ENCODE assay signal across 1 cellular context in the genomic region with DNA sequence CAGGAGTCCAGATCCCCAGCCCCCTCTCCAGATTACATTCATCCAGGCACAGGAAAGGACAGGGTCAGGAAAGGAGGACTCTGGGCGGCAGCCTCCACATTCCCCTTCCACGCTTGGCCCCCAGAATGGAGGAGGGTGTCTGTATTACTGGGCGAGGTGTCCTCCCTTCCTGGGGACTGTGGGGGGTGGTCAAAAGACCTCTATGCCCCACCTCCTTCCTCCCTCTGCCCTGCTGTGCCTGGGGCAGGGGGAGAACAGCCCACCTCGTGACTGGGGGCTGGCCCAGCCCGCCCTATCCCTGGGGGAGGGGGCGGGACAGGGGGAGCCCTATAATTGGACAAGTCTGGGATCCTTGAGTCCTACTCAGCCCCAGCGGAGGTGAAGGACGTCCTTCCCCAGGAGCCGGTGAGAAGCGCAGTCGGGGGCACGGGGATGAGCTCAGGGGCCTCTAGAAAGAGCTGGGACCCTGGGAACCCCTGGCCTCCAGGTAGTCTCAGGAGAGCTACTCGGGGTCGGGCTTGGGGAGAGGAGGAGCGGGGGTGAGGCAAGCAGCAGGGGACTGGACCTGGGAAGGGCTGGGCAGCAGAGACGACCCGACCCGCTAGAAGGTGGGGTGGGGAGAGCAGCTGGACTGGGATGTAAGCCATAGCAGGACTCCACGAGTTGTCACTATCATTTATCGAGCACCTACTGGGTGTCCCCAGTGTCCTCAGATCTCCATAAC.
A peak's percentile ranks its signal among the peaks of the same experiment; 100 is the strongest.
TF ChIP-seq lines count a peak whose summit lies in the region.

Gene APOE (plus strand): TSS at position 360 of the 724 bp plus-strand sequence. CDS start 829 bp downstream, outside the sequence.

TF ChIP-seq in WTC11, 78 proteins besides CTCF, POLR2A, EP300 and RAD21 (continued from another document and continues in another):
- TF ChIP-seq ZNF512 (CRISPR knock-in tag; IDR thresholded peaks at IDR 0.05; ENCODE audit: borderline replicate concordance) = no peak
- TF ChIP-seq SMAD3 (CRISPR knock-in tag; IDR thresholded peaks at IDR 0.05; ENCODE audit: borderline replicate concordance) = no peak
- TF ChIP-seq ZNF396 (CRISPR knock-in tag; IDR thresholded peaks at IDR 0.05; ENCODE audit: borderline replicate concordance) = no peak
- TF ChIP-seq IRF2 (CRISPR knock-in tag; IDR thresholded peaks at IDR 0.05; ENCODE audit: borderline replicate concordance, low read depth) = no peak
- TF ChIP-seq ZBTB43 (CRISPR knock-in tag; IDR thresholded peaks at IDR 0.05) = no peak
- no peak for TF ChIP-seq JAZF1 (CRISPR knock-in tag; IDR thresholded peaks at IDR 0.05)
- TF ChIP-seq ZNF423 (CRISPR knock-in tag; IDR thresholded peaks at IDR 0.05) = no peak
- TF ChIP-seq ERG (CRISPR knock-in tag; IDR thresholded peaks at IDR 0.05) = no peak; the same call in 1 of the 2 replicates
- no peak for TF ChIP-seq TEAD4 (CRISPR knock-in tag; IDR thresholded peaks at IDR 0.05)
- TF ChIP-seq KAT7 (CRISPR knock-in tag; IDR thresholded peaks at IDR 0.05; ENCODE audit: borderline replicate concordance) = no peak
- peak; percentile 68; the same call in 1 of the 2 replicates for TF ChIP-seq ZNF532 (CRISPR knock-in tag; IDR thresholded peaks at IDR 0.05; ENCODE audit: borderline replicate concordance)
- TF ChIP-seq, protein P1, sequence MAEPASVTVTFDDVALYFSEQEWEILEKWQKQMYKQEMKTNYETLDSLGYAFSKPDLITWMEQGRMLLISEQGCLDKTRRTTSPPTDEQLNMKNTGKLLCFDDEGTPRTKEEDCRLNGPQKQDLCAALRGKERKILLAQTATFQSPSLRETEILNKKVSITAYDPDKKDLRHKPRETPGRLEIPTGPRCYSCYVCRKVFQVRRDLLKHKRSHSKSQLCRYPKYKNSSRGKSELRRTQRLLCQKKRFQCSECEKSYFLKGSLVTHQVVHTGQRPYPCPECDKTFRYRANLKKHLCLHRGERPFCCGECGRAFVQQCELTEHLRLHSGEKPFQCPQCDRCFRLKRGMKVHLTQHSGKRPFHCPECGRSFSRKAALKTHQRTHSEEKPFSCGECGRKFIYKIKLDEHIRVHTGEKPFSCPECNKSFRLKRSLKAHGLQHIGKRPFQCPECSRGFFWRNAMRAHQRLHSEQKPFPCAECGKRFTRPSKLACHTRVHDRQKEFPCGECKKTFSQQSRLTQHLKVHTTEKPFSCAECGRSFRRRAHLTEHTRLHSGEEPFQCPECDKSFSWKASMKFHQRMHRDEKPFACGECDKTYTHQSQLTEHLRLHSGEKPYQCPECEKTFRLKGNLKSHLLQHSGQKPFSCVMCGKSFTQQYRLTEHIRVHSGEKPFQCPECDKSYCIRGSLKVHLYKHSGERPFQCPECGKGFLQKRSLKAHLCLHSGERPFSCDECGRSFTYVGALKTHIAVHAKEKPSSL (CRISPR knock-in tag; conservative IDR thresholded peaks at IDR 0.05) = no peak
- 0 out of 2 replicates have a peak, but pooled peaks have one; percentile 35 for TF ChIP-seq ZBTB21 (CRISPR knock-in tag; IDR thresholded peaks at IDR 0.05; ENCODE audit: borderline replicate concordance)
- TF ChIP-seq NR3C1 (CRISPR knock-in tag; conservative IDR thresholded peaks at IDR 0.05; ENCODE audit: low read depth) = no peak
- TF ChIP-seq STAT6 (CRISPR knock-in tag; conservative IDR thresholded peaks at IDR 0.05; ENCODE audit: low read depth) = 0 out of 2 replicates have a peak, but pooled peaks have one; percentile 55
- no peak for TF ChIP-seq ZNF232 (CRISPR knock-in tag; IDR thresholded peaks at IDR 0.05)
- no peak for TF ChIP-seq ATF1 (CRISPR knock-in tag; IDR thresholded peaks at IDR 0.05)
- TF ChIP-seq RELA (CRISPR knock-in tag; IDR thresholded peaks at IDR 0.05; ENCODE audit: borderline replicate concordance) = no peak
- TF ChIP-seq NFATC4 (CRISPR knock-in tag; IDR thresholded peaks at IDR 0.05) = 0 out of 2 replicates have a peak, but pooled peaks have one; percentile 11
- TF ChIP-seq ELF4 (CRISPR knock-in tag; IDR thresholded peaks at IDR 0.05; ENCODE audit: low read depth) = no peak
- no peak for TF ChIP-seq NFYB (CRISPR knock-in tag; conservative IDR thresholded peaks at IDR 0.05; ENCODE audit: low read depth)
- TF ChIP-seq, protein P2, sequence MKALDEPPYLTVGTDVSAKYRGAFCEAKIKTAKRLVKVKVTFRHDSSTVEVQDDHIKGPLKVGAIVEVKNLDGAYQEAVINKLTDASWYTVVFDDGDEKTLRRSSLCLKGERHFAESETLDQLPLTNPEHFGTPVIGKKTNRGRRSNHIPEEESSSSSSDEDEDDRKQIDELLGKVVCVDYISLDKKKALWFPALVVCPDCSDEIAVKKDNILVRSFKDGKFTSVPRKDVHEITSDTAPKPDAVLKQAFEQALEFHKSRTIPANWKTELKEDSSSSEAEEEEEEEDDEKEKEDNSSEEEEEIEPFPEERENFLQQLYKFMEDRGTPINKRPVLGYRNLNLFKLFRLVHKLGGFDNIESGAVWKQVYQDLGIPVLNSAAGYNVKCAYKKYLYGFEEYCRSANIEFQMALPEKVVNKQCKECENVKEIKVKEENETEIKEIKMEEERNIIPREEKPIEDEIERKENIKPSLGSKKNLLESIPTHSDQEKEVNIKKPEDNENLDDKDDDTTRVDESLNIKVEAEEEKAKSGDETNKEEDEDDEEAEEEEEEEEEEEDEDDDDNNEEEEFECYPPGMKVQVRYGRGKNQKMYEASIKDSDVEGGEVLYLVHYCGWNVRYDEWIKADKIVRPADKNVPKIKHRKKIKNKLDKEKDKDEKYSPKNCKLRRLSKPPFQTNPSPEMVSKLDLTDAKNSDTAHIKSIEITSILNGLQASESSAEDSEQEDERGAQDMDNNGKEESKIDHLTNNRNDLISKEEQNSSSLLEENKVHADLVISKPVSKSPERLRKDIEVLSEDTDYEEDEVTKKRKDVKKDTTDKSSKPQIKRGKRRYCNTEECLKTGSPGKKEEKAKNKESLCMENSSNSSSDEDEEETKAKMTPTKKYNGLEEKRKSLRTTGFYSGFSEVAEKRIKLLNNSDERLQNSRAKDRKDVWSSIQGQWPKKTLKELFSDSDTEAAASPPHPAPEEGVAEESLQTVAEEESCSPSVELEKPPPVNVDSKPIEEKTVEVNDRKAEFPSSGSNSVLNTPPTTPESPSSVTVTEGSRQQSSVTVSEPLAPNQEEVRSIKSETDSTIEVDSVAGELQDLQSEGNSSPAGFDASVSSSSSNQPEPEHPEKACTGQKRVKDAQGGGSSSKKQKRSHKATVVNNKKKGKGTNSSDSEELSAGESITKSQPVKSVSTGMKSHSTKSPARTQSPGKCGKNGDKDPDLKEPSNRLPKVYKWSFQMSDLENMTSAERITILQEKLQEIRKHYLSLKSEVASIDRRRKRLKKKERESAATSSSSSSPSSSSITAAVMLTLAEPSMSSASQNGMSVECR (CRISPR knock-in tag; IDR thresholded peaks at IDR 0.05; ENCODE audit: borderline replicate concordance) = 0 out of 2 replicates have a peak, but pooled peaks have one; percentile 15
- TF ChIP-seq ATF2 (CRISPR knock-in tag; IDR thresholded peaks at IDR 0.05; ENCODE audit: borderline replicate concordance, low read depth) = no peak
- no peak for TF ChIP-seq EMX1 (CRISPR knock-in tag; IDR thresholded peaks at IDR 0.05)
- TF ChIP-seq GABPB1 (CRISPR knock-in tag; IDR thresholded peaks at IDR 0.05) = no peak
- TF ChIP-seq MXD4 (CRISPR knock-in tag; IDR thresholded peaks at IDR 0.05; ENCODE audit: borderline replicate concordance) = no peak
- TF ChIP-seq ETV6 (CRISPR knock-in tag; IDR thresholded peaks at IDR 0.05) = peak; percentile 64
- no peak for TF ChIP-seq CREB1 (CRISPR knock-in tag; IDR thresholded peaks at IDR 0.05)
- TF ChIP-seq MYBL2 (CRISPR knock-in tag; IDR thresholded peaks at IDR 0.05) = no peak
- TF ChIP-seq NFE2L1 (CRISPR knock-in tag; IDR thresholded peaks at IDR 0.05) = no peak
